ENCODE assay signal across 29 cellular contexts in genomic region chr4:10057023-10057395, GRCh38.
"Had no signal": no experiment of that assay in that cellular context is flagged by ENCODE, and none has a peak within 500 bp of the region (broad histone marks: within the 10 kb centered on the region; RNA-seq: fewer than 3 reads in every experiment).

No MANE protein-coding gene starts in this region.

- H3K4me3 ChIP-seq: cardiac muscle cell, gastroesophageal sphincter, heart left ventricle, hepatocyte, lower lobe of right lung, right lobe of liver, suprapubic skin, thyroid gland, upper lobe of left lung had no signal

- H3K36me3 ChIP-seq: cardiac muscle cell, heart left ventricle, lower lobe of right lung, right lobe of liver, suprapubic skin, thyroid gland, upper lobe of left lung had no signal

- H3K4me1 ChIP-seq: lower lobe of right lung, right lobe of liver had no signal

- H3K9me3 Mint-ChIP-seq: stimulated activated naive CD8-positive, alpha-beta T cell treated with anti-CD3 and anti-CD28 coated beads, Interleukin-15, amount 100 ng/mL, for 72 hours had no signal

- H3K27me3 ChIP-seq: cardiac muscle cell, foreskin keratinocyte, gastroesophageal sphincter, heart left ventricle, hepatocyte, right lobe of liver, suprapubic skin, thyroid gland, upper lobe of left lung had no signal

- H3K27me3 Mint-ChIP-seq: progenitor cell of endocrine pancreas; stimulated activated naive CD8-positive, alpha-beta T cell treated with anti-CD3 and anti-CD28 coated beads, Interleukin-15, amount 100 ng/mL, for 72 hours had no signal

- FAIRE-seq: islet of Langerhans, small intestine, urothelium cell line had no signal

- H3K27ac Mint-ChIP-seq: naive B cell, nephron progenitor cell had no signal

- H3K4me1 Mint-ChIP-seq: naive B cell; stimulated activated naive CD8-positive, alpha-beta T cell treated with anti-CD3 and anti-CD28 coated beads, Interleukin-15, amount 100 ng/mL, for 72 hours had no signal

- DNase-seq: cerebellar nuclear complex; cortex of kidney; foreskin keratinocyte; heart left ventricle; kidney glomerular epithelial cell; left colon; left ventricle myocardium superior; lower lobe of right lung; naive B cell; nephron progenitor cell; nucleus accumbens; right lobe of liver; small intestine; stimulated activated CD4-positive, alpha-beta T cell treated with anti-CD3 and anti-CD28 coated beads, Interleukin-15, amount 100 ng/mL, for 24 hours; stimulated activated CD4-positive, alpha-beta T cell treated with anti-CD3 and anti-CD28 coated beads, Interleukin-2, amount 100 ng/mL, for 48 hours; stimulated activated naive CD4-positive, alpha-beta T cell; stimulated activated naive CD8-positive, alpha-beta T cell treated with anti-CD3 and anti-CD28 coated beads, Interleukin-15, amount 100 ng/mL, for 72 hours; thyroid gland; upper lobe of left lung had no signal

- ATAC-seq: esophagus mucosa; foreskin keratinocyte; left colon; left ventricle myocardium superior; lower lobe of right lung; stimulated activated naive CD8-positive, alpha-beta T cell treated with anti-CD3 and anti-CD28 coated beads, Interleukin-15, amount 100 ng/mL, for 72 hours had no signal

- H3K9me3 ChIP-seq: gastroesophageal sphincter, heart left ventricle, lower lobe of right lung, right lobe of liver, thyroid gland, upper lobe of left lung had no signal

- H3K4me3 Mint-ChIP-seq: naive B cell; nephron progenitor cell; stimulated activated naive CD8-positive, alpha-beta T cell treated with anti-CD3 and anti-CD28 coated beads, Interleukin-15, amount 100 ng/mL, for 72 hours had no signal

- H3K27ac ChIP-seq: cardiac muscle cell, epithelial cell of prostate, foreskin keratinocyte, hepatocyte, lower lobe of right lung, parathyroid adenoma, right lobe of liver, suprapubic skin, thyroid gland, upper lobe of left lung had no signal
